In genomic region chr4:30837131-30837539, GRCh38 we compare ENCODE assay signal across 15 cellular contexts.
DNase-seq lines count a peak whose midpoint lies in the region; ATAC-seq and TF ChIP-seq lines count a peak whose summit lies in the region.
"Had no signal": no experiment of that assay in that cellular context is flagged by ENCODE, and none has a peak within 500 bp of the region (broad histone marks: within the 10 kb centered on the region; RNA-seq: fewer than 3 reads in every experiment).

No MANE protein-coding gene starts in this region.

- H3K9me3 Mint-ChIP-seq in chondrocyte (ENCODE audit: low read depth): no peaks in the 10 kb centered on the region
- H3K9me3 Mint-ChIP-seq in CD8-positive, alpha-beta memory T cell: peaks cover 0 to 9% (median 2%) of the 10 kb centered on the region in 5 donors
- H3K9me3 Mint-ChIP-seq: stimulated activated naive CD8-positive, alpha-beta T cell treated with anti-CD3 and anti-CD28 coated beads, Interleukin-15, amount 100 ng/mL, for 72 hours had no signal

- CTCF ChIA-PET in CD8-positive, alpha-beta memory T cell (lab: Charles Lee): no interaction called here

- H3K4me1 Mint-ChIP-seq in chondrocyte (ENCODE audit: low read depth): peaks cover 71% of the 10 kb centered on the region
- no peaks in the 10 kb centered on the region for H3K4me1 Mint-ChIP-seq in CD8-positive, alpha-beta memory T cell
- H3K4me1 Mint-ChIP-seq: stimulated activated naive CD8-positive, alpha-beta T cell treated with anti-CD3 and anti-CD28 coated beads, Interleukin-15, amount 100 ng/mL, for 72 hours; T-helper 17 cell had no signal

- no peak for TF ChIP-seq CTCF in chondrocyte (IDR thresholded peaks at IDR 0.05)

- H3K4me3 ChIP-seq in CD8-positive, alpha-beta memory T cell (ENCODE audit: low read length): no peak overlapping the region
- H3K4me3 ChIP-seq: BLaER1 treated with 17β-estradiol and CSF1 and Interleukin-3, amounts not matched to agents 10 nM and 100 nM; coronary artery; left lung had no signal

- H3K9me3 ChIP-seq in CD8-positive, alpha-beta memory T cell (ENCODE audit: low read length): no peaks in the 10 kb centered on the region
- H3K9me3 ChIP-seq: BLaER1 treated with 17β-estradiol and CSF1 and Interleukin-3, amounts not matched to agents 10 nM and 100 nM; left lung had no signal

- no peak overlapping the region for H3K4me3 Mint-ChIP-seq in chondrocyte (ENCODE audit: unreplicated experiment)
- H3K4me3 Mint-ChIP-seq in CD8-positive, alpha-beta memory T cell: no peak overlapping the region
- H3K4me3 Mint-ChIP-seq: stimulated activated naive CD8-positive, alpha-beta T cell treated with anti-CD3 and anti-CD28 coated beads, Interleukin-15, amount 100 ng/mL, for 72 hours; T-helper 17 cell had no signal

- H3K27me3 ChIP-seq in CD8-positive, alpha-beta memory T cell (ENCODE audit: insufficient read depth, low read length, poor library complexity, severe bottlenecking): no peaks in the 10 kb centered on the region
- H3K27me3 ChIP-seq: BLaER1 treated with 17β-estradiol and CSF1 and Interleukin-3, amounts not matched to agents 10 nM and 100 nM; left lung had no signal

- POLR2A ChIA-PET in CD8-positive, alpha-beta memory T cell (lab: Charles Lee): no interaction called here

- no peak for ATAC-seq in HG03095 (IDR thresholded peaks at IDR 0.05; ENCODE audit: unreplicated experiment)
- ATAC-seq: left lung; stimulated activated naive CD8-positive, alpha-beta T cell treated with anti-CD3 and anti-CD28 coated beads, Interleukin-15, amount 100 ng/mL, for 72 hours; T-helper 17 cell had no signal

- no peaks in the 10 kb centered on the region for H3K27me3 Mint-ChIP-seq in chondrocyte (ENCODE audit: low read depth)
- H3K27me3 Mint-ChIP-seq in CD8-positive, alpha-beta memory T cell: no peaks in the 10 kb centered on the region
- H3K27me3 Mint-ChIP-seq: stimulated activated naive CD8-positive, alpha-beta T cell treated with anti-CD3 and anti-CD28 coated beads, Interleukin-15, amount 100 ng/mL, for 72 hours; T-helper 17 cell had no signal

- no peaks in the 10 kb centered on the region for H3K36me3 Mint-ChIP-seq in chondrocyte (ENCODE audit: low read depth)
- H3K36me3 Mint-ChIP-seq in CD8-positive, alpha-beta memory T cell: no peaks in the 10 kb centered on the region

- no peaks in the 10 kb centered on the region for H3K36me3 ChIP-seq in CD8-positive, alpha-beta memory T cell (ENCODE audit: insufficient read depth, low read length)
- H3K36me3 ChIP-seq: BLaER1 treated with 17β-estradiol and CSF1 and Interleukin-3, amounts not matched to agents 10 nM and 100 nM; left lung had no signal

- DNase-seq in ELF-1 (ENCODE audit: low read depth, low spot score) (peak; percentile 1), NCI-H146 treated with DMSO at 0.1 percent for 48 hours (lab: John Stamatoyannopoulos, UW; ENCODE audit: unreplicated experiment) (peak; percentile 93), chondrocyte (ENCODE audit: low spot score) (no peak), myocyte (ENCODE audit: low read depth) (peak; percentile 76), cerebellar cortex (ENCODE audit: low spot score) (no peak)
- DNase-seq in stimulated activated naive CD4-positive, alpha-beta T cell treated with Interleukin-2 at 50 U/mL for 16 hours (lab: John Stamatoyannopoulos, UW): no peak
- no peak for DNase-seq in CD8-positive, alpha-beta memory T cell
- DNase-seq: left lung; NCI-H1092; stimulated activated CD4-positive, alpha-beta T cell treated with anti-CD3 and anti-CD28 coated beads, Interleukin-4, amount 100 ng/mL, for 24 hours; stimulated activated naive CD8-positive, alpha-beta T cell treated with anti-CD3 and anti-CD28 coated beads, Interleukin-15, amount 100 ng/mL, for 72 hours; T-helper 17 cell had no signal

- no peak overlapping the region for H3K27ac ChIP-seq in CD8-positive, alpha-beta memory T cell (ENCODE audit: low read depth, low read length)
- H3K27ac ChIP-seq: BLaER1 treated with 17β-estradiol and CSF1 and Interleukin-3, amounts not matched to agents 10 nM and 100 nM; coronary artery; left lung had no signal

- H3K4me1 ChIP-seq in CD8-positive, alpha-beta memory T cell (ENCODE audit: insufficient read depth, low read length): no peaks in the 10 kb centered on the region
- H3K4me1 ChIP-seq: left lung had no signal

- H3K27ac Mint-ChIP-seq in chondrocyte (ENCODE audit: unreplicated experiment): peak overlapping the region; percentile 58
- H3K27ac Mint-ChIP-seq in CD8-positive, alpha-beta memory T cell: no peak overlapping the region
- H3K27ac Mint-ChIP-seq: stimulated activated naive CD8-positive, alpha-beta T cell treated with anti-CD3 and anti-CD28 coated beads, Interleukin-15, amount 100 ng/mL, for 72 hours; T-helper 17 cell had no signal

Comparison
In these comparisons a context has a peak if more than half of its experiments do, and no peak if none do; other contexts are left out.
1. DNase-seq: peak in ELF-1 (single experiment), NCI-H146 treated with DMSO at 0.1 percent for 48 hours (single experiment) and myocyte (single experiment); none in chondrocyte (single experiment), stimulated activated naive CD4-positive, alpha-beta T cell treated with Interleukin-2 at 50 U/mL for 16 hours (single experiment), CD8-positive, alpha-beta memory T cell (0 of 5) and cerebellar cortex (single experiment).